In genomic region chr7:29795696-29796095, GRCh38 we compare ENCODE assay signal across 26 cellular contexts. TPM values are rescaled to one million over a fixed set of nuclear protein-coding genes. Genes with fewer than 3 reads are reported as not detected.
"Had no signal": no experiment of that assay in that cellular context is flagged by ENCODE, and none has a peak within 500 bp of the region (broad histone marks: within the 10 kb centered on the region; RNA-seq: fewer than 3 reads in every experiment).

No MANE protein-coding gene starts in this region.

- H3K27ac ChIP-seq: colonic mucosa, epithelial cell of prostate, esophagus squamous epithelium, gastrocnemius medialis, heart right ventricle, left lung, lower lobe of right lung had no signal

- H3K36me3 ChIP-seq: colonic mucosa, esophagus squamous epithelium, gastrocnemius medialis, heart right ventricle, left lung, lower lobe of right lung had no signal

- H3K9me3 ChIP-seq: colonic mucosa, esophagus squamous epithelium, gastrocnemius medialis, heart right ventricle, left lung, lower lobe of right lung, mucosa of descending colon had no signal

- ATAC-seq: effector memory CD8-positive, alpha-beta T cell; esophagus mucosa; heart right ventricle; left cardiac atrium; left lung; left ventricle myocardium superior; lower lobe of right lung; mucosa of descending colon had no signal

- H3K4me3 ChIP-seq: colonic mucosa, esophagus squamous epithelium, gastrocnemius medialis, heart right ventricle, left lung, lower lobe of right lung, mucosa of descending colon had no signal

- H3K27me3 ChIP-seq: colonic mucosa, gastrocnemius medialis, heart right ventricle, left lung had no signal

- H3K4me1 ChIP-seq: colonic mucosa, esophagus squamous epithelium, gastrocnemius medialis, heart right ventricle, left lung, lower lobe of right lung had no signal

- DNase-seq: colonic mucosa; cortex of kidney; effector CD8-positive, alpha-beta T cell; effector memory CD8-positive, alpha-beta T cell; endodermal cell; erythroblast; esophagus squamous epithelium; foreskin fibroblast; foreskin melanocyte; gastrocnemius medialis; glutamatergic neuron; head of caudate nucleus; heart right ventricle; hippocampal formation; left cardiac atrium; left lung; left ventricle myocardium superior; lower lobe of right lung; mesenchymal stem cell; mucosa of descending colon; naive B cell had no signal

RNA-seq across cellular contexts. Expression of gene WIPF3, which starts 10.6 kb away (rescaled TPM):
- total RNA-seq: dermis microvascular lymphatic vessel endothelial cell, glomerular endothelial cell, lung microvascular endothelial cell had no signal
